In the genomic region with DNA sequence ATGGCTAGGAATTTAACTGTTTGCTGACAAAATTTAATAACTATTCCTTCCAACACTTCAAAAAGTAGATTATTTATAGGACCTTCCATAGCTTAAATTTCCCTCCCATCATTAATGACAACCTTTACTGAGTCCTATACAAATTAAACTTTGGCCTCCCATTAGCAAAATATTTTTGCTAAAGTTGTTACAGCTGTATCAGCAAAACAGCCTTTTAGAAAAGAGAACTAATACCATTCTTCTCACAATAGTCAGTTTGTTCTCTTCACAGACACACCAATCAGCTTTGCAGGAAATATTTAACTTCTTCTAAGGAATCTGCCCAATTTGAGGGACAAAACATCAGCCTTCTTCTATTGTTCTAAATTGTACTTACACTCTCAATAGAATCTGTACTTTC, we compare ENCODE assay signal across 3 cellular contexts.
TF ChIP-seq lines count a peak whose summit lies in the region.

No MANE protein-coding gene starts in this region.

TF ChIP-seq in HepG2, 621 proteins besides CTCF, POLR2A, EP300 and RAD21:
- TF ChIP-seq MAFK (conservative IDR thresholded peaks at IDR 0.05 in 1 of 2, IDR thresholded peaks at IDR 0.05 in 1 of 2; ENCODE audit: low read length in 2 of 2) (peak; percentile 62 to 69), NCOA5 (CRISPR knock-in tag; IDR thresholded peaks at IDR 0.05) (no peak), ZNF781 (CRISPR knock-in tag; IDR thresholded peaks at IDR 0.05; ENCODE audit: borderline replicate concordance, not compliant biosample characterization) (no peak), MAFF (IDR thresholded peaks at IDR 0.05; ENCODE audit: low read depth, low read length) (peak; percentile 59; the same call in 1 of the 2 replicates)

TF ChIP-seq in A549, 52 proteins besides CTCF, POLR2A, EP300 and RAD21:
- TF ChIP-seq MAFK (IDR thresholded peaks at IDR 0.05; ENCODE audit: partially characterized antibody) (peak; percentile 37), BCL3 (IDR thresholded peaks at IDR 0.05) (no peak), CBX8 (IDR thresholded peaks at IDR 0.05) (no peak)

TF ChIP-seq in K562, 482 proteins besides CTCF, POLR2A, EP300 and RAD21:
- TF ChIP-seq ZNF316 (IDR thresholded peaks at IDR 0.05) (peak; percentile 13; the same call in 1 of the 2 replicates), KDM2B (CRISPR knock-in tag; IDR thresholded peaks at IDR 0.05) (no peak)
TF ChIP-seq in K562: peak in this region for 1.
